Comparison of ENCODE assay signal across 20 cellular contexts in the genomic region with DNA sequence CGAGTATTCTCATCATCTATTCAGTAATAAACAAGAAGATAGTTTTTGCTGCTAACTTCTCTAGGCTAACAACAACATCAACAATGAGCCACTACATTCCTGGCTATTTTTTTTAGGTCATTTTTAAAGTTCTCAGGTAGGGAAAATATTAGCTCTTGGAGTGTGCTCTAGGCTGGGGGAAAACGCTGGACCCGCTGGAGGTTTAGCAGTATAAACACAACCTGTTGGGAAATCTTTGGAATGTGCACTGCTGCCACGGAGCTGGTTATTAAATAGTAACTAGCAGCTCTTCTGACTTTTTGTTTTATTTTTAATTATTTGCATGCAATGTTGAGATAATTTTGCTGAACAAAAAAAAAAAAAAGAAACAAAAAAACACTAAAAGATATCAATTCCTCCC.
"Had no signal": no experiment of that assay in that cellular context is flagged by ENCODE, and none has a peak within 500 bp of the region (broad histone marks: within the 10 kb centered on the region; RNA-seq: fewer than 3 reads in every experiment).

No MANE protein-coding gene starts in this region.

- H3K4me3 ChIP-seq: body of pancreas, cardiac muscle cell, gastrocnemius medialis, pancreas, psoas muscle, skin epidermis, stomach had no signal

- H3K4me1 ChIP-seq: body of pancreas, gastrocnemius medialis, pancreas, psoas muscle had no signal

- H3K27me3 ChIP-seq: body of pancreas, gastrocnemius medialis, neutrophil, pancreas, stomach had no signal

- ATAC-seq: body of pancreas; gastrocnemius medialis; natural killer cell treated with Interleukin-12 subunit alpha and Interleukin-12 subunit beta and Interleukin-15 and Interleukin-18, amount 100 ng/mL, for 72 hours; pancreas; psoas muscle; right cardiac atrium; stimulated activated memory B cell treated with anti-CD40 and anti-IgM and Interleukin-4, amounts not matched to agents 10 μg/mL and 1 μg/mL and 100 μg/mL, for 72 hours; T-helper 17 cell had no signal

- H3K9me3 ChIP-seq: body of pancreas, gastrocnemius medialis, neutrophil, pancreas, psoas muscle, stomach had no signal

- H3K36me3 ChIP-seq: cardiac muscle cell, gastrocnemius medialis, neutrophil, pancreas, stomach had no signal

- H3K27ac ChIP-seq: body of pancreas, cardiac muscle cell, gastrocnemius medialis, neutrophil, pancreas, psoas muscle, stomach had no signal

- DNase-seq: activated CD4-positive, alpha-beta memory T cell treated with anti-CD3 and anti-CD28 coated beads for 36 hours; activated CD4-positive, alpha-beta T cell treated with anti-CD3 and anti-CD28 coated beads for 48 hours; activated naive CD4-positive, alpha-beta T cell treated with anti-CD3 and anti-CD28 coated beads for 36 hours; activated naive CD8-positive, alpha-beta T cell treated with anti-CD3 and anti-CD28 coated beads, Interleukin-2, amount 10 ng/mL, durations not matched to agents 7 days and 5 days; activated T-cell treated with anti-CD3 and anti-CD28 coated beads, Interleukin-2, amount 50 U/mL, for 48 hours; body of pancreas; erythroblast; gastrocnemius medialis; head of caudate nucleus; pancreas; psoas muscle; right cardiac atrium; stomach; T-helper 17 cell; trophoblast cell had no signal
